In the genomic region with DNA sequence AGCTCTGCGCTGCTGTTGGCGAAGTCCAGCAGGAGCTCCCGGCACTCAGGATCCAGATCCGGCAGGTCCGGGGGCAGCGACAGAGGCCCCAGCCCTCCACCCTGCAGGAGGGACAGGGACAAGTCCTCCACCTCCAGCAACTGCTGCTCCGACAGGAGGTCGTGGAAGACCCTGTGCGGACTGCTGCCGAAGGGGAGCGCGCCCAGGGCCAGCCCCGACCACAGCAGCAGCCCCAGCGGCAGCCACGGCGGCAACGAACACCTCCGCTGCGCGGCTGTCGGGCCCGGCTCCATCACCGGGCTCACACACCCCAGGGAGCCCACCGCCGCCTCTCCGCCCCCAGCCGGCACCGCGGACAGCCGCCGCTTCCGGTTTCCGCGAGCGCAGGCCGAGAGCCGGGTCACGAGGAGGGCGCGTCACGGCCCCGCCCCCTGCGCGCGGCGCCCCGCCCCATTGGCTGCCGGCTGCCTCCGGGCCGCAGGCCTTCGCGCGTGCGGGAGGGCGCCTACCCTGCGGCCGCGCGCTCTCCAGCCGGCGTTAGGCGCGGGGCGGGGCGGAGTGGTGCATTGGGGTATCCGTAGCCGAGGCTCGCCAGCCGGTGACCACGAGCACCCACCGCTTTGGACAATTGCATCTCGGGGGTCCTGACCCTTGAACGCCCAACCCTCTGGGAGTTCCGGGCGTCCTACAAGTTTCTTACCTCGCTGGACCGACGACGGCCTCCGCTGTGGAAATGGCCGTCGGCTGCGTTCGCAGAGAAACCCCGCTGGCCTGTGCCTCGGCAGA, we compare ENCODE assay signal across 8 cellular contexts. TPM values are rescaled to one million over a fixed set of nuclear protein-coding genes. Genes with fewer than 3 reads are reported as not detected.
DNase-seq lines count a peak whose midpoint lies in the region; ATAC-seq, FAIRE-seq and TF ChIP-seq lines count a peak whose summit lies in the region.

A gene with protein sequence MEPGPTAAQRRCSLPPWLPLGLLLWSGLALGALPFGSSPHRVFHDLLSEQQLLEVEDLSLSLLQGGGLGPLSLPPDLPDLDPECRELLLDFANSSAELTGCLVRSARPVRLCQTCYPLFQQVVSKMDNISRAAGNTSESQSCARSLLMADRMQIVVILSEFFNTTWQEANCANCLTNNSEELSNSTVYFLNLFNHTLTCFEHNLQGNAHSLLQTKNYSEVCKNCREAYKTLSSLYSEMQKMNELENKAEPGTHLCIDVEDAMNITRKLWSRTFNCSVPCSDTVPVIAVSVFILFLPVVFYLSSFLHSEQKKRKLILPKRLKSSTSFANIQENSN (minus strand): TSS at position 383 of the 786 bp plus-strand sequence. CDS start 90 bp downstream, at position 293.

- H3K4me3 ChIP-seq in heart right ventricle, result peak within 1 kb of the TSS; percentile 76 to 100 (median 98)
- peak within 1 kb of the TSS; percentile 85 to 87 for H3K4me3 ChIP-seq in prostate gland
- peak within 1 kb of the TSS; percentile 93 for H3K4me3 ChIP-seq in urinary bladder (ENCODE audit: low read depth, low read length)

- H3K27ac ChIP-seq in heart right ventricle, result peak within 1 kb of the TSS; percentile 23 to 95 (median 86)
- H3K27ac ChIP-seq in prostate gland, result peak within 1 kb of the TSS; percentile 70 to 80
- H3K27ac ChIP-seq in urinary bladder (ENCODE audit: low read depth), result peak within 1 kb of the TSS; percentile 58

- H3K36me3 ChIP-seq in heart right ventricle, result no peaks in the 10 kb centered on the region
- H3K36me3 ChIP-seq in prostate gland, result no peaks in the 10 kb centered on the region
- no peaks in the 10 kb centered on the region for H3K36me3 ChIP-seq in urinary bladder (ENCODE audit: insufficient read depth)

- peak; percentile 96 for FAIRE-seq in GM12891 (lab: Jason Lieb, UNC)

- H3K9me3 ChIP-seq in heart right ventricle, result no peaks in the 10 kb centered on the region
- no peaks in the 10 kb centered on the region for H3K9me3 ChIP-seq in prostate gland

- intact Hi-C loops in T-helper 1 cell treated with Interleukin-12 subunit alpha and Interleukin-12 subunit beta and Interleukin-4 antibody, amounts not matched to agents 30 ng/mL and 1 ng/mL, for 36 hours (cut with micrococcal nuclease), result loop anchor here (1.0 to 10.0 kb wide), 15 partner anchors 116 to 1980 kb away; a partner anchor contains a TSS
- intact Hi-C loops in heart right ventricle (cut with DNase I) (loop anchor here in 1 of 10 donors (10.0 kb wide), 1 partner anchor 190 kb away; a partner anchor contains a TSS), prostate gland (cut with DNase I) (no loop called here)

- 0 to 1% methylated on average over 83 to 86 of the region's 86 CpGs for WGBS in heart right ventricle, 2 donors
- under 1% methylated on average over 60 of the region's 86 CpGs for WGBS in prostate gland
- under 1% methylated on average over 86 of the region's 86 CpGs for WGBS in urinary bladder

- H3K4me1 ChIP-seq in heart right ventricle (peaks cover 0 to 24% (median 18%) of the 10 kb centered on the region in 9 donors), prostate gland (replicated peaks) (peaks cover 4% of the 10 kb centered on the region), urinary bladder (ENCODE audit: insufficient read depth) (no peaks in the 10 kb centered on the region)

- H3K27me3 ChIP-seq in heart right ventricle, result no peaks in the 10 kb centered on the region
- H3K27me3 ChIP-seq in prostate gland (replicated peaks; ENCODE audit: insufficient read depth), result no peaks in the 10 kb centered on the region

- TF ChIP-seq POLR2A in GM12891 (IDR thresholded peaks at IDR 0.05; ENCODE audit: low read depth, low read length) (peak; percentile 41; the same call in 1 of the 2 replicates), prostate gland (IDR thresholded peaks at IDR 0.05) (peak; percentile 81)

- ATAC-seq in HG02763 (IDR thresholded peaks at IDR 0.05; ENCODE audit: unreplicated experiment) (peak; percentile 98), heart right ventricle (peak; percentile 98 to 100 (median 100))

- peak; percentile 98 for DNase-seq in GM12891 (ENCODE audit: insufficient read length, low spot score)
- peak; percentile 43 for DNase-seq in NCI-H1417 treated with DMSO at 0.1 percent for 48 hours (lab: John Stamatoyannopoulos, UW)
- DNase-seq in amniotic epithelial cell (ENCODE audit: low read depth), result peak; percentile 75
- DNase-seq in heart right ventricle, result peak; percentile 91 to 94
- peak; percentile 84 for DNase-seq in prostate gland (ENCODE audit: low spot score)

- TF ChIP-seq CTCF in heart right ventricle (IDR thresholded peaks at IDR 0.05), result peak in 2 of 9 donors; percentile 5 to 21
- TF ChIP-seq CTCF in prostate gland (IDR thresholded peaks at IDR 0.05), result peak in 1 of 4 experiments; percentile 6

TF ChIP-seq in GM12891, 5 proteins besides CTCF, POLR2A, EP300 and RAD21:
- TF ChIP-seq PAX5 (IDR thresholded peaks at IDR 0.05; ENCODE audit: insufficient read depth, low read length, severe bottlenecking), result peak; percentile 67
- 0 out of 2 replicates have a peak, but pooled peaks have one; percentile 29 for TF ChIP-seq POLR2AphosphoS5 (IDR thresholded peaks at IDR 0.05; ENCODE audit: low read depth, low read length)
- TF ChIP-seq SPI1 (IDR thresholded peaks at IDR 0.05; ENCODE audit: low read depth, low read length), result peak; percentile 16; the same call in 1 of the 2 replicates
- TF ChIP-seq POU2F2 (IDR thresholded peaks at IDR 0.05; ENCODE audit: low read depth, low read length), result no peak
- peak; percentile 63 for TF ChIP-seq TAF1 (IDR thresholded peaks at IDR 0.05; ENCODE audit: low read depth, low read length)

RNA-seq across cellular contexts. Expression of the gene that starts here (rescaled TPM):
- 2.4 TPM for polyA plus RNA-seq in GM12891 (2012; ENCODE audit: low read depth, missing spikeins)
- total RNA-seq in T-helper 1 cell treated with Interleukin-12 subunit alpha and Interleukin-12 subunit beta and Interleukin-4 antibody, amounts not matched to agents 30 ng/mL and 1 ng/mL, for 36 hours, result 39.8 and 43.3 TPM in 2 replicates
- total RNA-seq in heart right ventricle, result 10 to 100 TPM; 34.5 to 57.9 (median 42.3) TPM
- 10 to 100 TPM; 17.3 to 19.5 TPM for polyA plus RNA-seq in heart right ventricle
- 10 to 100 TPM; 44.6 to 73.1 TPM for total RNA-seq in prostate gland
- 37.0 TPM for total RNA-seq in urinary bladder
- polyA plus RNA-seq in urinary bladder, result 36.0 TPM

Comparison
In these comparisons a context has a peak if more than half of its experiments do, and no peak if none do; other contexts are left out.
1. Peak in every context shown above with its lines: DNase-seq, ATAC-seq, H3K4me3 ChIP-seq and H3K27ac ChIP-seq.
2. DNase-seq: peak in every context shown above with its lines; median percentile 98 in GM12891; 92 in heart right ventricle; 84 in prostate gland; 75 in amniotic epithelial cell; 43 in NCI-H1417 treated with DMSO at 0.1 percent for 48 hours.